27 cellular contexts compared by ENCODE assay signal in the genomic region with DNA sequence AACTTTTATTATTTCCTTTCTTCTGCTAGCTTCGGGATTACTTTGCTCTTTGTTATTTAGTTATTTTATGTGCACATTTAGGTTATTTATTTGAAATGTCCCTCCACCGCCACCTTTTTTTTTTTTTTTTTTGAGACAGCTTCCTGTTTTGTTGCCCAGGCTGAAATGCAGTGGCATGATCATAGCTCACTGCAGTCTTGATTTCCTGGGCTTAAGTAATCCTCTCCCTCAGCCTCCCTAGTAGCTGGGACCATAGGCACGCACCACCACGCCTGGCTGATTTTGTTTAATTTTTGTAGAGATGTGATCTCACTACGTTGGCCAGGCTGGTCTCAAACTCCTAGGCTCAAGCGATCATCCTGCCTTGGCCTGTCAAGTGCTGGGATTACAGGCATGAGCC.
"Had no signal": no experiment of that assay in that cellular context is flagged by ENCODE, and none has a peak within 500 bp of the region (broad histone marks: within the 10 kb centered on the region; RNA-seq: fewer than 3 reads in every experiment).

No MANE protein-coding gene starts in this region.

- H3K27me3 ChIP-seq: ascending aorta, breast epithelium, cardiac muscle cell, colonic mucosa had no signal

- H3K4me3 ChIP-seq: ascending aorta, breast epithelium, cardiac muscle cell, colonic mucosa had no signal

- H3K4me3 Mint-ChIP-seq: activated CD4-positive, alpha-beta memory T cell treated with anti-CD3 and anti-CD28 coated beads for 36 hours; activated CD4-positive, alpha-beta T cell treated with anti-CD3 and anti-CD28 coated beads for 36 hours; activated CD4-positive, alpha-beta T cell treated with anti-CD3 and anti-CD28 coated beads, Interleukin-2, amount 10 ng/mL, durations not matched to agents 24 days and 14 days; activated CD8-positive, alpha-beta T cell treated with anti-CD3 and anti-CD28 coated beads, Interleukin-2, amount 10 ng/mL, durations not matched to agents 7 days and 5 days; activated naive CD8-positive, alpha-beta T cell treated with anti-CD3 and anti-CD28 coated beads for 36 hours; activated T-cell treated with anti-CD3 and anti-CD28 coated beads, Interleukin-2, amount 50 U/mL, for 24 hours; activated T-cell treated with anti-CD3 and anti-CD28 coated beads, Interleukin-2, amount 50 U/mL, for 72 hours; brain had no signal

- H3K4me1 Mint-ChIP-seq: brain had no signal

- H3K36me3 ChIP-seq: breast epithelium, cardiac muscle cell, colonic mucosa had no signal

- H3K27ac ChIP-seq: ascending aorta, breast epithelium, cardiac muscle cell, colonic mucosa had no signal

- ATAC-seq: activated CD4-positive, alpha-beta T cell treated with anti-CD3 and anti-CD28 coated beads for 36 hours; activated CD8-positive, alpha-beta T cell treated with anti-CD3 and anti-CD28 coated beads, Interleukin-2, amount 10 ng/mL, durations not matched to agents 7 days and 5 days; activated T-cell treated with anti-CD3 and anti-CD28 coated beads, Interleukin-2, amount 50 U/mL, for 72 hours; esophagus mucosa had no signal

- H3K27ac Mint-ChIP-seq: activated CD4-positive, alpha-beta memory T cell treated with anti-CD3 and anti-CD28 coated beads for 36 hours; activated CD4-positive, alpha-beta T cell treated with anti-CD3 and anti-CD28 coated beads for 36 hours; activated CD4-positive, alpha-beta T cell treated with anti-CD3 and anti-CD28 coated beads, Interleukin-2, amount 10 ng/mL, durations not matched to agents 24 days and 14 days; activated CD8-positive, alpha-beta T cell treated with anti-CD3 and anti-CD28 coated beads, Interleukin-2, amount 10 ng/mL, durations not matched to agents 7 days and 5 days; activated naive CD8-positive, alpha-beta T cell treated with anti-CD3 and anti-CD28 coated beads for 36 hours; activated T-cell treated with anti-CD3 and anti-CD28 coated beads, Interleukin-2, amount 50 U/mL, for 24 hours; activated T-cell treated with anti-CD3 and anti-CD28 coated beads, Interleukin-2, amount 50 U/mL, for 72 hours; brain had no signal

- H3K9me3 ChIP-seq: breast epithelium, colonic mucosa had no signal

- H3K4me1 ChIP-seq: ascending aorta, breast epithelium had no signal

- DNase-seq: activated CD4-positive, alpha-beta memory T cell treated with anti-CD3 and anti-CD28 coated beads for 36 hours; activated CD4-positive, alpha-beta T cell treated with anti-CD3 and anti-CD28 coated beads for 36 hours; activated CD4-positive, alpha-beta T cell treated with anti-CD3 and anti-CD28 coated beads, Interleukin-2, amount 10 ng/mL, durations not matched to agents 24 days and 14 days; activated CD4-positive, CD25-positive, alpha-beta regulatory T cell; activated CD4-positive, CD25-positive, alpha-beta regulatory T cell treated with anti-CD3 and anti-CD28 coated beads, Interleukin-2, amount 50 U/mL, for 72 hours; activated CD8-positive, alpha-beta memory T cell treated with anti-CD3 and anti-CD28 coated beads, Interleukin-2, amount 50 U/mL, for 48 hours; activated CD8-positive, alpha-beta T cell treated with anti-CD3 and anti-CD28 coated beads, Interleukin-2, amount 10 ng/mL, durations not matched to agents 7 days and 5 days; activated gamma-delta T cell; activated naive CD4-positive, alpha-beta T cell; activated naive CD4-positive, alpha-beta T cell treated with anti-CD3 and anti-CD28 coated beads, Interleukin-2, amount 50 U/mL, for 16 hours; activated naive CD8-positive, alpha-beta T cell treated with anti-CD3 and anti-CD28 coated beads for 36 hours; activated T-cell treated with anti-CD3 and anti-CD28 coated beads for 4 hours; activated T-cell treated with anti-CD3 and anti-CD28 coated beads, Interleukin-2, amount 50 U/mL, for 24 hours; activated T-cell treated with anti-CD3 and anti-CD28 coated beads, Interleukin-2, amount 50 U/mL, for 72 hours; central memory CD4-positive, alpha-beta T cell; cerebellar nuclear complex; colonic mucosa; effector CD8-positive, alpha-beta T cell; foreskin fibroblast; head of caudate nucleus; T-helper 1 cell; T-helper 2 cell had no signal

- H3K27me3 Mint-ChIP-seq: activated CD4-positive, alpha-beta memory T cell treated with anti-CD3 and anti-CD28 coated beads for 36 hours; activated CD4-positive, alpha-beta T cell treated with anti-CD3 and anti-CD28 coated beads for 36 hours; activated CD4-positive, alpha-beta T cell treated with anti-CD3 and anti-CD28 coated beads, Interleukin-2, amount 10 ng/mL, durations not matched to agents 24 days and 14 days; activated naive CD8-positive, alpha-beta T cell treated with anti-CD3 and anti-CD28 coated beads for 36 hours; activated T-cell treated with anti-CD3 and anti-CD28 coated beads, Interleukin-2, amount 50 U/mL, for 24 hours; brain had no signal
